9 cellular contexts compared by ENCODE assay signal in genomic region chr19:53537126-53537522, GRCh38. TPM values are rescaled to one million over a fixed set of nuclear protein-coding genes. Genes with fewer than 3 reads are reported as not detected.
DNase-seq lines count a peak whose midpoint lies in the region; ATAC-seq and TF ChIP-seq lines count a peak whose summit lies in the region.
"Had no signal": no experiment of that assay in that cellular context is flagged by ENCODE, and none has a peak within 500 bp of the region (broad histone marks: within the 10 kb centered on the region; RNA-seq: fewer than 3 reads in every experiment).

No MANE protein-coding gene starts in this region.

- no peak for ATAC-seq in naive thymus-derived CD8-positive, alpha-beta T cell
- ATAC-seq: K562 had no signal

- H3K9me3 Mint-ChIP-seq in naive thymus-derived CD8-positive, alpha-beta T cell, result peaks cover 0 to 53% (median 4%) of the 10 kb centered on the region in 9 donors

- DNase-seq in DMS53 (lab: John Stamatoyannopoulos, UW) (peak; percentile 69), choroid plexus epithelial cell (ENCODE audit: low read depth) (no peak), SHP77 treated with DMSO at 0.1 percent for 48 hours (lab: John Stamatoyannopoulos, UW) (no peak), putamen (ENCODE audit: low spot score) (no peak), C1 segment of cervical spinal cord (lab: John Stamatoyannopoulos, UW) (no peak), NK-92 (lab: John Stamatoyannopoulos, UW; ENCODE audit: unreplicated experiment) (no peak)
- peak in 3 of 10 donors; percentile 29 to 64 (median 50) for DNase-seq in naive thymus-derived CD8-positive, alpha-beta T cell

- peak overlapping the region; percentile 63 to 100 (median 100) for H3K27ac Mint-ChIP-seq in naive thymus-derived CD8-positive, alpha-beta T cell

- H3K9me3 ChIP-seq in HUES48 (ENCODE audit: control insufficient read depth, insufficient read depth, low read length), result no peaks in the 10 kb centered on the region

- peak overlapping the region; percentile 88 to 98 (median 95) for H3K4me3 Mint-ChIP-seq in naive thymus-derived CD8-positive, alpha-beta T cell

- H3K4me1 ChIP-seq in HUES48 (ENCODE audit: control insufficient read depth, insufficient read depth, low read length), result no peaks in the 10 kb centered on the region

- no peaks in the 10 kb centered on the region for H3K27me3 ChIP-seq in HUES48 (ENCODE audit: control insufficient read depth, insufficient read depth, low read length)

- peaks cover 66% of the 10 kb centered on the region for H3K36me3 ChIP-seq in HUES48 (ENCODE audit: control insufficient read depth, insufficient read depth, low read length)

- peaks cover 6 to 56% (median 52%) of the 10 kb centered on the region in 3 donors for H3K36me3 Mint-ChIP-seq in naive thymus-derived CD8-positive, alpha-beta T cell

- peak overlapping the region; percentile 41 for H3K27ac ChIP-seq in HUES48 (ENCODE audit: low read depth, low read length)

- TF ChIP-seq CTCF in choroid plexus epithelial cell (conservative IDR thresholded peaks at IDR 0.05; ENCODE audit: low read depth, low read length), result no peak

- H3K9ac ChIP-seq in HUES48 (ENCODE audit: low read depth, low read length), result 0 out of 2 replicates have a peak overlapping the region, but pooled peaks have one; percentile 69

- H3K4me1 Mint-ChIP-seq in naive thymus-derived CD8-positive, alpha-beta T cell, result peaks cover 10 to 41% (median 23%) of the 10 kb centered on the region in 4 donors

- POLR2A ChIA-PET in naive thymus-derived CD8-positive, alpha-beta T cell (lab: Charles Lee), result interaction anchor here (1.0 to 1.8 kb wide), 3 partner anchors 15 to 17 kb away, joined by 5 to 16 read pairs (median 5); no protein-coding TSS in a partner anchor

- H3K27me3 Mint-ChIP-seq in naive thymus-derived CD8-positive, alpha-beta T cell, result peaks cover 0 to 4% (median 0%) of the 10 kb centered on the region in 5 donors

- peak overlapping the region; percentile 89 for H3K4me3 ChIP-seq in HUES48 (ENCODE audit: low read depth, low read length)
- peak overlapping the region; percentile 87 for H3K4me3 ChIP-seq in choroid plexus epithelial cell (ENCODE audit: low read depth, low read length)
- H3K4me3 ChIP-seq: K562 had no signal

RNA-seq across cellular contexts. Expression of gene ZNF331, which starts 0.8 kb away (rescaled TPM):
- total RNA-seq in naive thymus-derived CD8-positive, alpha-beta T cell, result 10 to 100 TPM; 52.4 to 60.9 TPM
- polyA plus RNA-seq in naive thymus-derived CD8-positive, alpha-beta T cell, result 10 to 100 TPM; 31.1 to 35.2 (median 31.2) TPM
